Comparison of ENCODE assay signal across 8 cellular contexts in genomic region chr11:65651589-65652510, GRCh38. TPM values are rescaled to one million over a fixed set of nuclear protein-coding genes. Genes with fewer than 3 reads are reported as not detected.
A peak's percentile ranks its signal among the peaks of the same experiment; 100 is the strongest.
DNase-seq lines count a peak whose midpoint lies in the region; ATAC-seq and TF ChIP-seq lines count a peak whose summit lies in the region.

No MANE protein-coding gene starts in this region.

- WGBS in prostate gland, result 27% methylated on average over 28 of the region's 28 CpGs

- POLR2A ChIA-PET in activated CD8-positive, alpha-beta T cell treated with anti-CD3 and anti-CD28 coated beads for 36 hours (lab: Charles Lee), result interaction anchor here (0.6 to 23.0 kb wide), 6 partner anchors 7 to 228 kb away, joined by 3 to 320 read pairs (median 4); partner anchors contain the start of genes RELA, SIPA1 and ZNRD2

- no peak for TF ChIP-seq CTCF in C4-2B (conservative IDR thresholded peaks at IDR 0.05)
- no peak for TF ChIP-seq CTCF in activated CD8-positive, alpha-beta T cell treated with anti-CD3 and anti-CD28 coated beads for 36 hours (IDR thresholded peaks at IDR 0.05)
- TF ChIP-seq CTCF in prostate gland (IDR thresholded peaks at IDR 0.05), result no peak

- H3K4me1 ChIP-seq in prostate gland (replicated peaks), result peaks cover 27% of the 10 kb centered on the region

- H3K27me3 Mint-ChIP-seq in activated CD8-positive, alpha-beta T cell treated with anti-CD3 and anti-CD28 coated beads for 36 hours, result no peaks in the 10 kb centered on the region

- ATAC-seq in HG03060 (IDR thresholded peaks at IDR 0.05; ENCODE audit: low read depth, unreplicated experiment) (peak; percentile 21), Right ventricle myocardium superior (ENCODE audit: poor library complexity) (peak; percentile 11)
- ATAC-seq in activated CD8-positive, alpha-beta T cell treated with anti-CD3 and anti-CD28 coated beads for 36 hours, result no peak

- intact Hi-C loops in activated CD8-positive, alpha-beta T cell treated with anti-CD3 and anti-CD28 coated beads for 36 hours (cut with micrococcal nuclease), result no loop called here
- intact Hi-C loops in Right ventricle myocardium superior (cut with DNase I), result no loop called here
- intact Hi-C loops in prostate gland (cut with DNase I), result loop anchor here (5.0 kb wide), 1 partner anchor 35 kb away; the partner anchor contains the start of gene PCNX3

- DNase-seq in activated CD8-positive, alpha-beta T cell treated with anti-CD3 and anti-CD28 coated beads for 36 hours, result no peak
- DNase-seq in Right ventricle myocardium superior (no peak), prostate gland (ENCODE audit: low spot score) (peak; percentile 76), Ammon's horn (ENCODE audit: low spot score) (no peak), NCI-H524 (lab: John Stamatoyannopoulos, UW) (no peak), NCI-H1436 (lab: John Stamatoyannopoulos, UW) (no peak)

- H3K36me3 ChIP-seq in prostate gland, result peaks cover 0 to 25% of the 10 kb centered on the region in 2 donors

- H3K27ac ChIP-seq in C4-2B (peak overlapping the region; percentile 80), prostate gland (peak overlapping the region; percentile 96)

- peaks cover 24% of the 10 kb centered on the region for H3K36me3 Mint-ChIP-seq in activated CD8-positive, alpha-beta T cell treated with anti-CD3 and anti-CD28 coated beads for 36 hours (ENCODE audit: low read depth)

- H3K4me1 Mint-ChIP-seq in activated CD8-positive, alpha-beta T cell treated with anti-CD3 and anti-CD28 coated beads for 36 hours (ENCODE audit: low read depth), result peaks cover 43% of the 10 kb centered on the region

- no peaks in the 10 kb centered on the region for H3K27me3 ChIP-seq in prostate gland (replicated peaks; ENCODE audit: insufficient read depth)

- H3K4me3 ChIP-seq in prostate gland, result peak overlapping the region; percentile 40 to 47

- no peaks in the 10 kb centered on the region for H3K9me3 Mint-ChIP-seq in activated CD8-positive, alpha-beta T cell treated with anti-CD3 and anti-CD28 coated beads for 36 hours

- peak overlapping the region; percentile 80 for H3K4me3 Mint-ChIP-seq in activated CD8-positive, alpha-beta T cell treated with anti-CD3 and anti-CD28 coated beads for 36 hours

- CTCF ChIA-PET in activated CD8-positive, alpha-beta T cell treated with anti-CD3 and anti-CD28 coated beads for 36 hours (lab: Charles Lee), result interaction anchor here (1.6 to 2.6 kb wide), 4 partner anchors 12 to 58 kb away, joined by 8 to 11 read pairs (median 10); partner anchors contain the start of gene RELA

- peak overlapping the region; percentile 57 for H3K27ac Mint-ChIP-seq in activated CD8-positive, alpha-beta T cell treated with anti-CD3 and anti-CD28 coated beads for 36 hours

- no peak for TF ChIP-seq POLR2A in prostate gland (IDR thresholded peaks at IDR 0.05)

- no peaks in the 10 kb centered on the region for H3K9me3 ChIP-seq in prostate gland

RNA-seq across cellular contexts. Expression of gene RELA, which starts 10.9 kb away (rescaled TPM):
- 10 to 100 TPM; 65.6 to 72.5 TPM for total RNA-seq in activated CD8-positive, alpha-beta T cell treated with anti-CD3 and anti-CD28 coated beads for 36 hours
- 31.0 TPM for total RNA-seq in Right ventricle myocardium superior
- total RNA-seq in prostate gland, result 10 to 100 TPM; 51.8 to 98.4 TPM

RNA-seq across cellular contexts. Expression of gene SIPA1, which starts 13.9 kb away (rescaled TPM):
- 100 to 1,000 TPM; 172 to 180 TPM for total RNA-seq in activated CD8-positive, alpha-beta T cell treated with anti-CD3 and anti-CD28 coated beads for 36 hours
- total RNA-seq in Right ventricle myocardium superior, result 22.5 TPM
- total RNA-seq in prostate gland, result 10 to 100 TPM; 38.2 to 45.2 TPM

RNA-seq across cellular contexts. Expression of gene PCNX3, which starts 36.3 kb away (rescaled TPM):
- 10 to 100 TPM; 34.3 to 34.4 TPM for total RNA-seq in activated CD8-positive, alpha-beta T cell treated with anti-CD3 and anti-CD28 coated beads for 36 hours
- total RNA-seq in Right ventricle myocardium superior (9.3 TPM), prostate gland (10 to 100 TPM; 32.0 to 67.9 TPM)

RNA-seq across cellular contexts. Expression of gene MAP3K11, which starts 37.8 kb away (rescaled TPM):
- 10 to 100 TPM; 40.3 to 45.6 TPM for total RNA-seq in activated CD8-positive, alpha-beta T cell treated with anti-CD3 and anti-CD28 coated beads for 36 hours
- 38.5 TPM for total RNA-seq in Right ventricle myocardium superior
- 10 to 100 TPM; 42.7 to 67.9 TPM for total RNA-seq in prostate gland

RNA-seq across cellular contexts. Expression of gene KCNK7, which starts 56.2 kb away (rescaled TPM):
- under 1 TPM in 1 of 2 experiments, not detected in 1; 0.77 TPM for total RNA-seq in activated CD8-positive, alpha-beta T cell treated with anti-CD3 and anti-CD28 coated beads for 36 hours
- total RNA-seq in Right ventricle myocardium superior (0.81 TPM), prostate gland (under 1 TPM in 1 of 2 donors, not detected in 1; 0.74 TPM)
